Comparison of ENCODE assay signal across 8 cellular contexts in the genomic region with DNA sequence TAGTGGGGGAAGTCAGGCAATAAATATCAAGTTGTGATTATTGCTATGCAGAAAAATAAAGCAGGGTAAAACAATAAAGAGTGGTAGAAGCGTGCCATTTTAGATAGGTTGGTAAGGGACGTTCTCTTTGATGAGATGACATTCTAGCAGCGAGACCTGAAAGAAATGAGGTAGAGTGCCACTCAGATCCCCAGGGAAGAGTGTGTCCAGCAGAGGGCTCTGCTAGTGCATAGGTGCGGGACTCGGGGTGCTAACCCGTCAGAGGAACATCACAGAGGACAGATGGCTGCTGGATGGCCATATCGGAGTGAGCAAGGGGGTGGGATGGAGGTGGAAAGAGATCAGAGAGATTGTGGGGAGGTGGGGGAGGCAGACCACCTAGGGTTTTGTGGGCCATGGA. TPM values are rescaled to one million over a fixed set of nuclear protein-coding genes. Genes with fewer than 3 reads are reported as not detected.
DNase-seq lines count a peak whose midpoint lies in the region; ATAC-seq and TF ChIP-seq lines count a peak whose summit lies in the region.

No MANE protein-coding gene starts in this region.

- H3K4me2 ChIP-seq in mesendoderm (ENCODE audit: low read length): no peak overlapping the region

- H3K27ac ChIP-seq in mesendoderm (ENCODE audit: low read depth, low read length): no peak overlapping the region

- no peaks in the 10 kb centered on the region for H3K36me3 ChIP-seq in mesendoderm (ENCODE audit: control insufficient read depth, insufficient read depth, low read length)

- no peaks in the 10 kb centered on the region for H3K27me3 ChIP-seq in mesendoderm (ENCODE audit: insufficient read depth, low read length, poor library complexity)

- intact Hi-C loops in Right ventricle myocardium inferior (cut with DNase I) (no loop called here), cardiac septum (cut with DNase I) (loop anchor here (5.0 to 10.0 kb wide), 2 partner anchors 126 to 1803 kb away; no protein-coding TSS in a partner anchor)

- no peaks in the 10 kb centered on the region for H3K4me1 ChIP-seq in mesendoderm (ENCODE audit: control insufficient read depth, low read depth, low read length)

- no peak overlapping the region for H4K8ac ChIP-seq in mesendoderm (ENCODE audit: low read depth, low read length)

- H3K4me3 ChIP-seq in LNCaP clone FGC (ENCODE audit: low read depth, low read length) (no peak overlapping the region), astrocyte of the cerebellum (ENCODE audit: low read depth, low read length) (no peak overlapping the region), mesendoderm (ENCODE audit: low read length) (no peak overlapping the region)

- WGBS in mesendoderm (ENCODE audit: extremely low coverage, insufficient coverage, low lambda C conversion rate): no CpG with 5 or more reads among the region's 7 CpGs

- H4K5ac ChIP-seq in mesendoderm (ENCODE audit: low read length): no peak overlapping the region

- H3K9ac ChIP-seq in mesendoderm (ENCODE audit: low read length): no peak overlapping the region

- in situ Hi-C loops in astrocyte of the cerebellum (cut with HindIII; ENCODE audit: low sequenced_read_pairs): no loop called here

- DNase-seq in Right ventricle myocardium inferior (ENCODE audit: missing footprints) (no peak), cardiac septum (ENCODE audit: low spot score) (no peak), LNCaP clone FGC (ENCODE audit: low read depth) (no peak), astrocyte of the cerebellum (ENCODE audit: low read depth) (no peak), mesendoderm (peak; percentile 71), dermis blood vessel endothelial cell (no peak)
- no peak for DNase-seq in stimulated activated naive CD4-positive, alpha-beta T cell treated with Interleukin-2 at 50 U/mL for 16 hours (lab: John Stamatoyannopoulos, UW)

- no peak overlapping the region for H2BK120ac ChIP-seq in mesendoderm (ENCODE audit: low read depth, low read length)

- no peak overlapping the region for H2BK5ac ChIP-seq in mesendoderm (ENCODE audit: low read length)

- no peak overlapping the region for H3K56ac ChIP-seq in mesendoderm (ENCODE audit: low read length)

- H3K79me2 ChIP-seq in mesendoderm (ENCODE audit: control insufficient read depth, insufficient read depth, low read length): no peaks in the 10 kb centered on the region

- H2AK5ac ChIP-seq in mesendoderm (ENCODE audit: low read length): no peak overlapping the region

- H3K18ac ChIP-seq in mesendoderm (ENCODE audit: low read length): no peak overlapping the region

- H3K4ac ChIP-seq in mesendoderm (ENCODE audit: low read depth, low read length): no peak overlapping the region

- no peak overlapping the region for H3K23ac ChIP-seq in mesendoderm (ENCODE audit: low read length)

- TF ChIP-seq CTCF in LNCaP clone FGC (IDR thresholded peaks at IDR 0.05; ENCODE audit: control insufficient read depth, extremely low read depth, insufficient read depth): peak; percentile 45
- TF ChIP-seq CTCF in astrocyte of the cerebellum (IDR thresholded peaks at IDR 0.05; ENCODE audit: low read depth, low read length, missing control alignments): peak; percentile 56

- H3K79me1 ChIP-seq in mesendoderm (ENCODE audit: low read length): no peaks in the 10 kb centered on the region

- peak; percentile 37 for ATAC-seq in Right ventricle myocardium inferior
- no peak for ATAC-seq in HG02852 (IDR thresholded peaks at IDR 0.05; ENCODE audit: unreplicated experiment)

- H2BK15ac ChIP-seq in mesendoderm (replicated peaks; ENCODE audit: low read depth): no peak overlapping the region

RNA-seq across cellular contexts. Expression of gene GTF2A1L, which starts 16.3 kb away (rescaled TPM):
- total RNA-seq in Right ventricle myocardium inferior (not detected), cardiac septum (0.75 TPM), dermis blood vessel endothelial cell (0.09 TPM in 1 of 2 replicates, not detected in the other)
- 0.03 TPM for polyA plus RNA-seq in mesendoderm (2013, experiment 1 of 2)
- not detected for polyA plus RNA-seq in mesendoderm (2013, experiment 2 of 2)
